19 cellular contexts compared by ENCODE assay signal in the genomic region with DNA sequence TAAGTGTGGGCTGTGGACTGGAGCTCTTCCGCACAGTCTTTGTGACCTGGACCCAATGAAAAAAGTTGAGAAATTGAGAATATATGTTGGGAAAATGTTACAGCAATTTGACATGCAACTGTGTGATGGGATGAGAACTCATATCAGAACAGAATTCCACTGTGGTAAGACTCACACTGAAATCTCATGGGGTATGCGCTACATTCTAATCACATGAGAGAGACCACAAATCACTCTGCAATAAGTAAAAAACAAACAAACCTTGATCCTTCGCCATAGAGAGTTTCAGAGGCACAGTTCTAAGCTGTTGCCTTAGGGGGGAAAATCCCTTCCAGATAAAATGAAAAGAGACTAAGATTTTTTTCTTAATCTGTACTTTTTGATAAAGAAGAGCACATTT. TPM values are rescaled to one million over a fixed set of nuclear protein-coding genes. Genes with fewer than 3 reads are reported as not detected.
DNase-seq lines count a peak whose midpoint lies in the region; ATAC-seq and TF ChIP-seq lines count a peak whose summit lies in the region.
"Had no signal": no experiment of that assay in that cellular context is flagged by ENCODE, and none has a peak within 500 bp of the region (broad histone marks: within the 10 kb centered on the region; RNA-seq: fewer than 3 reads in every experiment).

No MANE protein-coding gene starts in this region.

- TF ChIP-seq CTCF in choroid plexus epithelial cell (conservative IDR thresholded peaks at IDR 0.05; ENCODE audit: low read depth, low read length) (no peak), nephron progenitor cell (IDR thresholded peaks at IDR 0.05) (no peak), suprapubic skin (IDR thresholded peaks at IDR 0.05) (no peak), left lung (IDR thresholded peaks at IDR 0.05) (no peak)

- H3K27ac Mint-ChIP-seq in nephron progenitor cell: peak overlapping the region; percentile 53
- H3K27ac Mint-ChIP-seq: activated CD8-positive, alpha-beta T cell treated with anti-CD3 and anti-CD28 coated beads for 36 hours; activated naive CD8-positive, alpha-beta T cell treated with anti-CD3 and anti-CD28 coated beads, Interleukin-2, amount 50 U/mL, for 24 hours; activated T-helper 1 cell treated with anti-CD3 and anti-CD28 coated beads, Interleukin-12 subunit alpha, Interleukin-12 subunit beta, Interleukin-2, Interleukin-4 antibody, amounts not matched to agents 30 ng/mL and 10 ng/mL and 1 ng/mL, durations not matched to agents 14 hours and 24 hours and 36 hours; T-cell had no signal

- H3K36me3 ChIP-seq in suprapubic skin (peaks cover 16% of the 10 kb centered on the region), left lung (peaks cover 0 to 27% of the 10 kb centered on the region in 2 donors)
- H3K36me3 ChIP-seq: transverse colon had no signal

- H3K4me1 Mint-ChIP-seq in nephron progenitor cell: peaks cover 78% of the 10 kb centered on the region
- H3K4me1 Mint-ChIP-seq: activated naive CD8-positive, alpha-beta T cell treated with anti-CD3 and anti-CD28 coated beads, Interleukin-2, amount 50 U/mL, for 24 hours; T-cell had no signal

- peaks cover 3% of the 10 kb centered on the region for H3K27me3 Mint-ChIP-seq in nephron progenitor cell (ENCODE audit: low read depth, poor library complexity)
- H3K27me3 Mint-ChIP-seq: activated naive CD8-positive, alpha-beta T cell treated with anti-CD3 and anti-CD28 coated beads, Interleukin-2, amount 50 U/mL, for 24 hours had no signal

- H3K4me3 Mint-ChIP-seq in nephron progenitor cell: peak overlapping the region; percentile 24
- H3K4me3 Mint-ChIP-seq: activated CD8-positive, alpha-beta T cell treated with anti-CD3 and anti-CD28 coated beads for 36 hours; activated naive CD8-positive, alpha-beta T cell treated with anti-CD3 and anti-CD28 coated beads, Interleukin-2, amount 50 U/mL, for 24 hours; activated T-helper 1 cell treated with anti-CD3 and anti-CD28 coated beads, Interleukin-12 subunit alpha, Interleukin-12 subunit beta, Interleukin-2, Interleukin-4 antibody, amounts not matched to agents 30 ng/mL and 10 ng/mL and 1 ng/mL, durations not matched to agents 14 hours and 24 hours and 36 hours; neural crest cell; T-cell had no signal

- peaks cover 29% of the 10 kb centered on the region for H3K36me3 Mint-ChIP-seq in nephron progenitor cell (ENCODE audit: low read depth)
- H3K36me3 Mint-ChIP-seq: T-cell had no signal

- peak; percentile 32 for DNase-seq in A172 (ENCODE audit: low spot score)
- DNase-seq in HuH-7 (ENCODE audit: low spot score): peak; percentile 32
- peak; percentile 97 for DNase-seq in choroid plexus epithelial cell (ENCODE audit: low read depth)
- DNase-seq in nephron progenitor cell: no peak
- no peak for DNase-seq in suprapubic skin (ENCODE audit: low spot score in 2 of 2)
- no peak for DNase-seq in cortex of kidney (lab: John Stamatoyannopoulos, UW)
- no peak for DNase-seq in left lung
- DNase-seq: activated CD8-positive, alpha-beta T cell treated with anti-CD3 and anti-CD28 coated beads for 36 hours; activated naive CD8-positive, alpha-beta T cell treated with anti-CD3 and anti-CD28 coated beads, Interleukin-2, amount 50 U/mL, for 24 hours; GDM1; NCI-H1436; NCI-H2227 treated with DMSO at 0.1 percent for 48 hours; T-cell; transverse colon had no signal

- intact Hi-C loops in left lung (cut with DNase I): no loop called here

- H3K4me3 ChIP-seq in choroid plexus epithelial cell (ENCODE audit: low read depth, low read length) (no peak overlapping the region), suprapubic skin (no peak overlapping the region), left lung (no peak overlapping the region)
- H3K4me3 ChIP-seq: skin epidermis, transverse colon had no signal

- ATAC-seq in HG02870 (IDR thresholded peaks at IDR 0.05; ENCODE audit: unreplicated experiment) (no peak), left lung (no peak)
- ATAC-seq: activated CD8-positive, alpha-beta T cell treated with anti-CD3 and anti-CD28 coated beads for 36 hours; activated naive CD8-positive, alpha-beta T cell treated with anti-CD3 and anti-CD28 coated beads, Interleukin-2, amount 50 U/mL, for 24 hours; T-cell had no signal

- WGBS in suprapubic skin: 90% methylated on average over 3 of the region's 3 CpGs

- H3K9me3 Mint-ChIP-seq in nephron progenitor cell: peaks cover 7% of the 10 kb centered on the region
- H3K9me3 Mint-ChIP-seq: activated CD8-positive, alpha-beta T cell treated with anti-CD3 and anti-CD28 coated beads for 36 hours; activated naive CD8-positive, alpha-beta T cell treated with anti-CD3 and anti-CD28 coated beads, Interleukin-2, amount 50 U/mL, for 24 hours; activated T-helper 1 cell treated with anti-CD3 and anti-CD28 coated beads, Interleukin-12 subunit alpha, Interleukin-12 subunit beta, Interleukin-2, Interleukin-4 antibody, amounts not matched to agents 30 ng/mL and 10 ng/mL and 1 ng/mL, durations not matched to agents 14 hours and 24 hours and 36 hours; neural crest cell; T-cell had no signal

- H3K27ac ChIP-seq in suprapubic skin (no peak overlapping the region), left lung (no peak overlapping the region)
- H3K27ac ChIP-seq: transverse colon, VCaP had no signal

- peaks cover 4% of the 10 kb centered on the region for H3K4me1 ChIP-seq in suprapubic skin
- peaks cover 0 to 16% of the 10 kb centered on the region in 2 donors for H3K4me1 ChIP-seq in left lung
- H3K4me1 ChIP-seq: transverse colon had no signal

- no peak for TF ChIP-seq EP300 in suprapubic skin (IDR thresholded peaks at IDR 0.05)

- no peak for TF ChIP-seq POLR2A in suprapubic skin (IDR thresholded peaks at IDR 0.05)

- H3K9me3 ChIP-seq in suprapubic skin (no peaks in the 10 kb centered on the region), left lung (no peaks in the 10 kb centered on the region)
- H3K9me3 ChIP-seq: transverse colon had no signal

- H3K27me3 ChIP-seq in suprapubic skin: no peaks in the 10 kb centered on the region
- H3K27me3 ChIP-seq in left lung: no peaks in the 10 kb centered on the region
- H3K27me3 ChIP-seq: transverse colon had no signal

RNA-seq across cellular contexts. Expression of a gene that starts 37.3 kb away (rescaled TPM):
- total RNA-seq in A172 (2014; rRNA removed; shearing (Covaris generic)): 3.9 and 8.4 TPM in 2 replicates
- 10 to 100 TPM; 33.4 to 49.3 (median 36.8) TPM for total RNA-seq in suprapubic skin
- total RNA-seq in left lung: 10 to 100 TPM; 69.6 to 84.8 TPM

Comparison
In these comparisons a context has a peak if more than half of its experiments do, and no peak if none do; other contexts are left out.
1. DNase-seq: peak in A172 (single experiment), HuH-7 (single experiment) and choroid plexus epithelial cell (single experiment); none in nephron progenitor cell (single experiment), suprapubic skin (0 of 2), cortex of kidney (single experiment) and left lung (0 of 2).